1 cellular context compared by ENCODE assay signal in the genomic region with DNA sequence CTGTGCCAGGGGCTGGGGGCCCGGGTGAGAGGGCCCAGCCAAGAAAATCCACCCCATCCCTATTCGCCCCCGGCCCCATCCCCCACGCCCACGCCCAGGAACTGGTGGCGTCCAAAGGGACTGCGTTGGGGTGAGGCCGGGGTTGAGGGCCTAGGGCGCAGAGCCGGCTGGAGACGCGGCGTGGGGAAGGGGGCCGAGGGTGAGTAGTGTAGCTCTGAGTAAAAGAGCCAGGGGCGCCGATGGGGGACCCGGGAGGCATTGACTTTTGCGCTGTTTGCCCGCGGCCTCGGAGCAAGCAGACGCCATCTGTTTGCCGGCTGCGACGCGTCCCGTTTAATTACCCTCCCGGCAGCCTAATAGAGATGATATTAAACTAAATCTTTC.
TF ChIP-seq lines count a peak whose summit lies in the region.

No MANE protein-coding gene starts in this region.

TF ChIP-seq in WTC11, 78 proteins besides CTCF, POLR2A, EP300 and RAD21 (continued from another document):
- no peak for TF ChIP-seq STAT6 (CRISPR knock-in tag; conservative IDR thresholded peaks at IDR 0.05; ENCODE audit: low read depth)
- no peak for TF ChIP-seq ELF4 (CRISPR knock-in tag; IDR thresholded peaks at IDR 0.05; ENCODE audit: low read depth)
- no peak for TF ChIP-seq ZNF532 (CRISPR knock-in tag; IDR thresholded peaks at IDR 0.05; ENCODE audit: borderline replicate concordance)
- no peak for TF ChIP-seq MLX (CRISPR knock-in tag; IDR thresholded peaks at IDR 0.05)
- TF ChIP-seq ESRRA (CRISPR knock-in tag; IDR thresholded peaks at IDR 0.05; ENCODE audit: borderline replicate concordance) = no peak
- TF ChIP-seq, protein P1, sequence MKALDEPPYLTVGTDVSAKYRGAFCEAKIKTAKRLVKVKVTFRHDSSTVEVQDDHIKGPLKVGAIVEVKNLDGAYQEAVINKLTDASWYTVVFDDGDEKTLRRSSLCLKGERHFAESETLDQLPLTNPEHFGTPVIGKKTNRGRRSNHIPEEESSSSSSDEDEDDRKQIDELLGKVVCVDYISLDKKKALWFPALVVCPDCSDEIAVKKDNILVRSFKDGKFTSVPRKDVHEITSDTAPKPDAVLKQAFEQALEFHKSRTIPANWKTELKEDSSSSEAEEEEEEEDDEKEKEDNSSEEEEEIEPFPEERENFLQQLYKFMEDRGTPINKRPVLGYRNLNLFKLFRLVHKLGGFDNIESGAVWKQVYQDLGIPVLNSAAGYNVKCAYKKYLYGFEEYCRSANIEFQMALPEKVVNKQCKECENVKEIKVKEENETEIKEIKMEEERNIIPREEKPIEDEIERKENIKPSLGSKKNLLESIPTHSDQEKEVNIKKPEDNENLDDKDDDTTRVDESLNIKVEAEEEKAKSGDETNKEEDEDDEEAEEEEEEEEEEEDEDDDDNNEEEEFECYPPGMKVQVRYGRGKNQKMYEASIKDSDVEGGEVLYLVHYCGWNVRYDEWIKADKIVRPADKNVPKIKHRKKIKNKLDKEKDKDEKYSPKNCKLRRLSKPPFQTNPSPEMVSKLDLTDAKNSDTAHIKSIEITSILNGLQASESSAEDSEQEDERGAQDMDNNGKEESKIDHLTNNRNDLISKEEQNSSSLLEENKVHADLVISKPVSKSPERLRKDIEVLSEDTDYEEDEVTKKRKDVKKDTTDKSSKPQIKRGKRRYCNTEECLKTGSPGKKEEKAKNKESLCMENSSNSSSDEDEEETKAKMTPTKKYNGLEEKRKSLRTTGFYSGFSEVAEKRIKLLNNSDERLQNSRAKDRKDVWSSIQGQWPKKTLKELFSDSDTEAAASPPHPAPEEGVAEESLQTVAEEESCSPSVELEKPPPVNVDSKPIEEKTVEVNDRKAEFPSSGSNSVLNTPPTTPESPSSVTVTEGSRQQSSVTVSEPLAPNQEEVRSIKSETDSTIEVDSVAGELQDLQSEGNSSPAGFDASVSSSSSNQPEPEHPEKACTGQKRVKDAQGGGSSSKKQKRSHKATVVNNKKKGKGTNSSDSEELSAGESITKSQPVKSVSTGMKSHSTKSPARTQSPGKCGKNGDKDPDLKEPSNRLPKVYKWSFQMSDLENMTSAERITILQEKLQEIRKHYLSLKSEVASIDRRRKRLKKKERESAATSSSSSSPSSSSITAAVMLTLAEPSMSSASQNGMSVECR (CRISPR knock-in tag; IDR thresholded peaks at IDR 0.05; ENCODE audit: borderline replicate concordance) = no peak
- TF ChIP-seq CREM (CRISPR knock-in tag; IDR thresholded peaks at IDR 0.05) = no peak
- TF ChIP-seq EMX1 (CRISPR knock-in tag; IDR thresholded peaks at IDR 0.05) = no peak
- no peak for TF ChIP-seq RELA (CRISPR knock-in tag; IDR thresholded peaks at IDR 0.05; ENCODE audit: borderline replicate concordance)
- no peak for TF ChIP-seq ATF2 (CRISPR knock-in tag; IDR thresholded peaks at IDR 0.05; ENCODE audit: borderline replicate concordance, low read depth)
- TF ChIP-seq NR2C2 (CRISPR knock-in tag; IDR thresholded peaks at IDR 0.05) = no peak
- TF ChIP-seq FOXK1 (CRISPR knock-in tag; IDR thresholded peaks at IDR 0.05) = no peak
- no peak for TF ChIP-seq ZNF396 (CRISPR knock-in tag; IDR thresholded peaks at IDR 0.05; ENCODE audit: borderline replicate concordance)
- TF ChIP-seq, protein P2, sequence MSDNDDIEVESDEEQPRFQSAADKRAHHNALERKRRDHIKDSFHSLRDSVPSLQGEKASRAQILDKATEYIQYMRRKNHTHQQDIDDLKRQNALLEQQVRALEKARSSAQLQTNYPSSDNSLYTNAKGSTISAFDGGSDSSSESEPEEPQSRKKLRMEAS (CRISPR knock-in tag; IDR thresholded peaks at IDR 0.05) = no peak
TF ChIP-seq in WTC11: peak in this region for 0.
